ENCODE assay signal across 27 cellular contexts in the genomic region with DNA sequence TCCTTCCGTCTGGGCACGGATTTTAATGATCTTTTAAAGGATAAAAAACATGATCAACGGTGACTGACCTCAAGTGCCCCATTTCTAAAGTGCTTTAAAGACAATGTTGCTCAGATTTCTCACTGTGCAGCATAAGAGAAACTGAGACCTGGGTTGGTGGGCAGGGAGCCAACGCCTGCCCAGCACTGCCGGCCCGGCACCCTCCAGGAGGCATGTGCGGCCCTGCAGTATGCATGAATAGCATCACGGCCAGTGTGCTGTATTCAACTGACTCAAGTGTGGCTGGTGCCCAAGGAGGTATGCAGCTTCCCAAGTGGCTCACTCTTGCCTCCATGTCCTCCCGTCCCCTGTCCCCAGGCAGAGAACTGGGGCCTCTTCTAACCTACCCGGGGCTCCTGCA. TPM values are rescaled to one million over a fixed set of nuclear protein-coding genes. Genes with fewer than 3 reads are reported as not detected.
DNase-seq lines count a peak whose midpoint lies in the region; ATAC-seq, FAIRE-seq and TF ChIP-seq lines count a peak whose summit lies in the region.
"Had no signal": no experiment of that assay in that cellular context is flagged by ENCODE, and none has a peak within 500 bp of the region (broad histone marks: within the 10 kb centered on the region; RNA-seq: fewer than 3 reads in every experiment).

No MANE protein-coding gene starts in this region.

- H2AFZ ChIP-seq in H1 (ENCODE audit: low read length) = no peak overlapping the region
- H2AFZ ChIP-seq in osteoblast (ENCODE audit: low read length) = no peak overlapping the region

- H3K9me3 Mint-ChIP-seq in activated CD8-positive, alpha-beta T cell treated with anti-CD3 and anti-CD28 coated beads, Interleukin-2, amount 10 ng/mL, durations not matched to agents 7 days and 5 days (ENCODE audit: insufficient read depth) = no peaks in the 10 kb centered on the region
- H3K9me3 Mint-ChIP-seq: CD14-positive monocyte had no signal

- H3K14ac ChIP-seq in H1 (ENCODE audit: insufficient read length) = no peak overlapping the region

- H3K4me3 ChIP-seq in A549 (no peak overlapping the region), H1 (ENCODE audit: extremely low read depth in 1 of 4, insufficient read depth in 2 of 4, low read depth in 3 of 4, low read length in 4 of 4) (no peak overlapping the region), osteoblast (ENCODE audit: insufficient read depth, low read length) (no peak overlapping the region)
- H3K4me3 ChIP-seq: SJSA1 had no signal

- H3K27me3 Mint-ChIP-seq in activated CD8-positive, alpha-beta T cell treated with anti-CD3 and anti-CD28 coated beads, Interleukin-2, amount 10 ng/mL, durations not matched to agents 7 days and 5 days (ENCODE audit: low read depth) = no peaks in the 10 kb centered on the region

- H4K91ac ChIP-seq in H1 (replicated peaks; ENCODE audit: insufficient read length, low read length) = no peak overlapping the region

- FAIRE-seq in A549 (lab: Jason Lieb, UNC) (no peak), H1 (lab: Jason Lieb, UNC) (no peak)
- FAIRE-seq: D721Med, GM19239, HepG2 had no signal

- TF ChIP-seq CTCF in A549 (IDR thresholded peaks at IDR 0.05) (no peak), C4-2B (conservative IDR thresholded peaks at IDR 0.05) (no peak), H1 (IDR thresholded peaks at IDR 0.05; ENCODE audit: control extremely low read depth in 1 of 3, insufficient read depth in 1 of 3, low read depth in 1 of 3, low read length in 3 of 3) (no peak), osteoblast (IDR thresholded peaks at IDR 0.05; ENCODE audit: extremely low read depth, low read depth, low read length) (no peak)

- H3K4me3 Mint-ChIP-seq in activated CD8-positive, alpha-beta T cell treated with anti-CD3 and anti-CD28 coated beads, Interleukin-2, amount 10 ng/mL, durations not matched to agents 7 days and 5 days = no peak overlapping the region
- H3K4me3 Mint-ChIP-seq: CD14-positive monocyte had no signal

- H3K4me1 ChIP-seq in A549 = peaks cover 60% of the 10 kb centered on the region
- H3K4me1 ChIP-seq in H1 (replicated peaks in 1 of 4; ENCODE audit: control insufficient read depth in 3 of 4, insufficient read depth in 4 of 4, low read length in 3 of 4) = peaks cover 0 to 2% (median under 1%) of the 10 kb centered on the region in 4 experiments; a peak in 1 of 7 replicates
- peaks cover 28% of the 10 kb centered on the region for H3K4me1 ChIP-seq in osteoblast (ENCODE audit: insufficient read depth, low read length)

- H2BK120ac ChIP-seq in H1 (replicated peaks; ENCODE audit: low read depth, low read length) = no peak overlapping the region

- no peak overlapping the region for H2BK12ac ChIP-seq in H1 (ENCODE audit: low read depth, low read length)

- CTCF ChIA-PET in A549 (lab: Yijun Ruan, JAX) (interaction anchor here (1.5 to 1.6 kb wide), 2 partner anchors 13 to 15 kb away, joined by 3 to 8 read pairs; no protein-coding TSS in a partner anchor), H1 (lab: Charles Lee; ENCODE audit: partially characterized antibody) (interaction anchor here (0.9 to 4.0 kb wide), 5 partner anchors 9 to 14 kb away, joined by 3 to 27 read pairs (median 5); no protein-coding TSS in a partner anchor)
- CTCF ChIA-PET in activated CD8-positive, alpha-beta T cell treated with anti-CD3 and anti-CD28 coated beads, Interleukin-2, amount 10 ng/mL, durations not matched to agents 7 days and 5 days (lab: Charles Lee) = no interaction called here

- POLR2A ChIA-PET in A549 (lab: Yijun Ruan, JAX) (interaction anchor here (0.6 kb wide), 1 partner anchor 26 kb away, joined by 5 read pairs; no protein-coding TSS in a partner anchor), H1 (lab: Charles Lee; ENCODE audit: partially characterized antibody) (no interaction called here)
- POLR2A ChIA-PET in activated CD8-positive, alpha-beta T cell treated with anti-CD3 and anti-CD28 coated beads, Interleukin-2, amount 10 ng/mL, durations not matched to agents 7 days and 5 days (lab: Charles Lee) = no interaction called here

- no peak overlapping the region for H2BK15ac ChIP-seq in H1 (ENCODE audit: low read length)

- H3K23me2 ChIP-seq in H1 (ENCODE audit: low read depth, low read length) = no peaks in the 10 kb centered on the region

- H3K79me2 ChIP-seq in H1 (ENCODE audit: control insufficient read depth in 1 of 2, insufficient read depth in 2 of 2, low read length in 2 of 2) (no peaks in the 10 kb centered on the region), osteoblast (ENCODE audit: insufficient read depth, low read length) (no peaks in the 10 kb centered on the region)

- TF ChIP-seq EP300 in A549 (IDR thresholded peaks at IDR 0.05) = no peak
- no peak for TF ChIP-seq EP300 in H1 (IDR thresholded peaks at IDR 0.05; ENCODE audit: borderline replicate concordance in 1 of 2, low read depth in 2 of 2, low read length in 2 of 2)

- TF ChIP-seq POLR2A in A549 (IDR thresholded peaks at IDR 0.05; ENCODE audit: low read length) (no peak), H1 (IDR thresholded peaks at IDR 0.05; ENCODE audit: control extremely low read depth in 1 of 2, low read depth in 2 of 2, low read length in 2 of 2) (no peak)

- H3K23ac ChIP-seq in H1 (ENCODE audit: insufficient read length) = no peak overlapping the region

- no peak overlapping the region for H3K9ac ChIP-seq in H1 (replicated peaks in 1 of 4; ENCODE audit: extremely low read depth in 1 of 4, low read depth in 3 of 4, low read length in 3 of 4)

- H2BK5ac ChIP-seq in H1 (ENCODE audit: low read depth, low read length) = no peak overlapping the region

- H2BK20ac ChIP-seq in H1 (ENCODE audit: low read length) = no peak overlapping the region

- H3K9me3 ChIP-seq in A549 = no peaks in the 10 kb centered on the region
- no peaks in the 10 kb centered on the region for H3K9me3 ChIP-seq in H1 (ENCODE audit: insufficient read depth in 2 of 2, low read depth in 1 of 2, low read length in 1 of 2)
- H3K9me3 ChIP-seq in osteoblast (ENCODE audit: low read depth, low read length) = no peaks in the 10 kb centered on the region
- H3K9me3 ChIP-seq: SJSA1 had no signal

- peak overlapping the region; percentile 81 to 86 for H3K27ac ChIP-seq in A549
- H3K27ac ChIP-seq in C4-2B = peak overlapping the region; percentile 97
- H3K27ac ChIP-seq in H1 (ENCODE audit: low read depth, low read length) = no peak overlapping the region
- H3K27ac ChIP-seq in osteoblast (ENCODE audit: low read depth, low read length) = no peak overlapping the region
- H3K27ac ChIP-seq: HL-60, SJSA1 had no signal

- H2AK5ac ChIP-seq in H1 (ENCODE audit: low read depth, low read length) = no peak overlapping the region

- H3K27me3 ChIP-seq in H1 (replicated peaks in 1 of 4; ENCODE audit: control insufficient read depth in 3 of 4, extremely low read depth in 1 of 4, insufficient read depth in 3 of 4, low read length in 3 of 4) (peaks cover 0 to under 1% (median 0%) of the 10 kb centered on the region in 4 experiments; a peak in 2 of 7 replicates), osteoblast (ENCODE audit: insufficient read depth, low read length) (no peaks in the 10 kb centered on the region)
- H3K27me3 ChIP-seq: SJSA1 had no signal

- peaks cover 7% of the 10 kb centered on the region for H3K4me1 Mint-ChIP-seq in activated CD8-positive, alpha-beta T cell treated with anti-CD3 and anti-CD28 coated beads, Interleukin-2, amount 10 ng/mL, durations not matched to agents 7 days and 5 days (ENCODE audit: low read depth)

- TF ChIP-seq RAD21 in A549 (conservative IDR thresholded peaks at IDR 0.05 in 1 of 2, IDR thresholded peaks at IDR 0.05 in 1 of 2) = no peak
- no peak for TF ChIP-seq RAD21 in H1 (IDR thresholded peaks at IDR 0.05 in 1 of 2, conservative IDR thresholded peaks at IDR 0.05 in 1 of 2; ENCODE audit: low read depth in 2 of 2, low read length in 2 of 2)

- H3K36me3 ChIP-seq in H1 (ENCODE audit: control insufficient read depth in 2 of 4, insufficient read depth in 4 of 4, low read length in 3 of 4) (peaks cover 18 to 70% (median 46%) of the 10 kb centered on the region in 4 experiments), osteoblast (ENCODE audit: insufficient read depth, low read length) (peaks cover 30% of the 10 kb centered on the region)

- H3K27ac Mint-ChIP-seq in activated CD8-positive, alpha-beta T cell treated with anti-CD3 and anti-CD28 coated beads, Interleukin-2, amount 10 ng/mL, durations not matched to agents 7 days and 5 days = no peak overlapping the region

- H3K56ac ChIP-seq in H1 (replicated peaks; ENCODE audit: insufficient read length, low read depth, low read length) = no peak overlapping the region

- H3K4ac ChIP-seq in H1 (replicated peaks; ENCODE audit: insufficient read length, low read depth, low read length) = no peak overlapping the region

- H3K18ac ChIP-seq in H1 (ENCODE audit: extremely low read depth, low read length) = no peak overlapping the region

- no peak overlapping the region for H4K5ac ChIP-seq in H1 (ENCODE audit: insufficient read length, low read depth, low read length)

- H4K8ac ChIP-seq in H1 (ENCODE audit: extremely low read depth, insufficient read depth, low read length) = 0 out of 2 replicates have a peak overlapping the region, but pooled peaks have one; percentile 12

- peaks cover 40% of the 10 kb centered on the region for H3K36me3 Mint-ChIP-seq in activated CD8-positive, alpha-beta T cell treated with anti-CD3 and anti-CD28 coated beads, Interleukin-2, amount 10 ng/mL, durations not matched to agents 7 days and 5 days (ENCODE audit: low read depth)

- 60% methylated on average over 5 of the region's 10 CpGs for WGBS in A549 (ENCODE audit: missing lambda C conversion rate)
- 88% methylated on average over 10 of the region's 10 CpGs; no CpG with 5 or more reads in 1 of the 2 experiments for WGBS in H1 (ENCODE audit: extremely low coverage in 1 of 2, insufficient coverage in 1 of 2, insufficient read length in 1 of 2, insufficient replicate concordance in 2 of 2, low coverage in 1 of 2, low lambda C conversion rate in 2 of 2, missing lambda C conversion rate in 1 of 2), 2 experiments

- peak overlapping the region; percentile 49 for H3K4me2 ChIP-seq in A549
- no peak overlapping the region for H3K4me2 ChIP-seq in H1 (ENCODE audit: insufficient read depth in 1 of 2, low read depth in 2 of 2, low read length in 2 of 2)
- H3K4me2 ChIP-seq in osteoblast (ENCODE audit: insufficient read depth, low read length) = no peak overlapping the region

- no peak for ATAC-seq in A549
- no peak for ATAC-seq in activated CD8-positive, alpha-beta T cell treated with anti-CD3 and anti-CD28 coated beads, Interleukin-2, amount 10 ng/mL, durations not matched to agents 7 days and 5 days
- no peak for ATAC-seq in HG03457 (IDR thresholded peaks at IDR 0.05; ENCODE audit: unreplicated experiment)
- ATAC-seq in HG02852 (IDR thresholded peaks at IDR 0.05; ENCODE audit: unreplicated experiment) = no peak
- ATAC-seq: HepG2, Panc1 had no signal

- H4K20me1 ChIP-seq in H1 (replicated peaks in 1 of 2; ENCODE audit: control insufficient read depth in 1 of 2, insufficient read depth in 2 of 2, low read length in 2 of 2) (peaks cover 8 to 31% of the 10 kb centered on the region in 2 experiments), osteoblast (ENCODE audit: insufficient read depth, low read length) (peaks cover 23% of the 10 kb centered on the region)

- no peak for DNase-seq in A549 (ENCODE audit: low read depth in 1 of 2, low spot score in 1 of 2)
- DNase-seq in H1 (ENCODE audit: low read depth in 1 of 2, low spot score in 2 of 2) = no peak
- peak; percentile 15 for DNase-seq in osteoblast (ENCODE audit: insufficient read length, low spot score, missing footprints)
- DNase-seq in activated CD8-positive, alpha-beta T cell treated with anti-CD3 and anti-CD28 coated beads, Interleukin-2, amount 10 ng/mL, durations not matched to agents 7 days and 5 days = no peak
- DNase-seq: AML-193; EL; GF-D8; H7; KBM-7; MM.1S; NCI-H1092; NCI-H1436 treated with DMSO at 0.1 percent for 48 hours; NCI-H1930; NCI-H226; NCI-H524; NCI-H774; NK-92 treated with Interleukin-12 subunit alpha and Interleukin-12 subunit beta, amount 100 ng/mL, for 24 hours had no signal

- H3K79me1 ChIP-seq in H1 (ENCODE audit: low read depth, low read length) = no peaks in the 10 kb centered on the region; the same call in 1 of the 2 replicates

RNA-seq across cellular contexts. Expression of gene SEC61A1, which starts 30.3 kb away (rescaled TPM):
- polyA plus RNA-seq in A549 (2011; rRNA removed) (172 and 180 TPM in 2 replicates), A549 (2017; fragmentation: RNase III; extraction: RNeasy Plus Mini Kit Qiagen cat#74134 plus additional on column Dnase treatment) (93.5 to 96.4 TPM (median 96.2 TPM) in 3 replicates), H1 (2011; rRNA removed) (115 and 133 TPM in 2 replicates)
- polyA plus RNA-seq in A549 (2012; cell fraction: cytosol; rRNA removed) = 56.5 and 74.7 TPM in 2 replicates
- 124 and 128 TPM in 2 replicates for polyA plus RNA-seq in A549 (2012; cell fraction: nucleus; rRNA removed)
- polyA minus RNA-seq in A549 (2011; rRNA and poly(A)+ RNA removed) = 224 and 251 TPM in 2 replicates
- total RNA-seq in H1 (2021; fragmentation: NEBNext Ultra II Directional; extraction: Animal tissue kit (Norgen Biotek cat#: 25700)) = 157 and 165 TPM in 2 replicates
- 107 TPM for polyA plus RNA-seq in H1 (2011; cell fraction: cytosol; rRNA removed)
- 127 TPM for polyA plus RNA-seq in H1 (2011; cell fraction: nucleus; rRNA removed)
- 119 to 133 TPM (median 124 TPM) in 4 replicates for polyA plus RNA-seq in H1 (2012, experiment 1 of 2)
- polyA plus RNA-seq in H1 (2012, experiment 2 of 2) = 142 TPM
- polyA plus RNA-seq in H1 (2013, experiment 1 of 2) = 197 TPM
- 202 TPM for polyA plus RNA-seq in H1 (2013, experiment 2 of 2)
- polyA minus RNA-seq in H1 (2011; rRNA and poly(A)+ RNA removed) = 262 and 327 TPM in 2 replicates
- polyA minus RNA-seq in H1 (2011; cell fraction: cytosol; rRNA and poly(A)+ RNA removed) = 101 TPM
- polyA minus RNA-seq in H1 (2011; cell fraction: nucleus; rRNA and poly(A)+ RNA removed) = 78.2 TPM
- 350 and 355 TPM in 2 replicates for total RNA-seq in osteoblast
- total RNA-seq in activated CD8-positive, alpha-beta T cell treated with anti-CD3 and anti-CD28 coated beads, Interleukin-2, amount 10 ng/mL, durations not matched to agents 7 days and 5 days = 100 to 1,000 TPM; 146 to 148 TPM

RNA-seq across cellular contexts. Expression of gene RUVBL1, which starts 41.1 kb away (rescaled TPM):
- polyA plus RNA-seq in A549 (2011; rRNA removed) (117 and 144 TPM in 2 replicates), A549 (2017; fragmentation: RNase III; extraction: RNeasy Plus Mini Kit Qiagen cat#74134 plus additional on column Dnase treatment) (105 to 117 TPM (median 105 TPM) in 3 replicates), H1 (2011; rRNA removed) (112 and 113 TPM in 2 replicates)
- 143 and 167 TPM in 2 replicates for polyA plus RNA-seq in A549 (2012; cell fraction: cytosol; rRNA removed)
- 81.4 and 82.4 TPM in 2 replicates for polyA plus RNA-seq in A549 (2012; cell fraction: nucleus; rRNA removed)
- 95.8 and 106 TPM in 2 replicates for polyA minus RNA-seq in A549 (2011; rRNA and poly(A)+ RNA removed)
- total RNA-seq in H1 (2021; fragmentation: NEBNext Ultra II Directional; extraction: Animal tissue kit (Norgen Biotek cat#: 25700)) = 131 and 135 TPM in 2 replicates
- 155 TPM for polyA plus RNA-seq in H1 (2011; cell fraction: cytosol; rRNA removed)
- 102 TPM for polyA plus RNA-seq in H1 (2011; cell fraction: nucleus; rRNA removed)
- 147 to 169 TPM (median 163 TPM) in 4 replicates for polyA plus RNA-seq in H1 (2012, experiment 1 of 2)
- 94.8 TPM for polyA plus RNA-seq in H1 (2012, experiment 2 of 2)
- 76.0 TPM for polyA plus RNA-seq in H1 (2013, experiment 1 of 2)
- 74.4 TPM for polyA plus RNA-seq in H1 (2013, experiment 2 of 2)
- polyA minus RNA-seq in H1 (2011; rRNA and poly(A)+ RNA removed) = 78.8 and 104 TPM in 2 replicates
- polyA minus RNA-seq in H1 (2011; cell fraction: cytosol; rRNA and poly(A)+ RNA removed) = 81.2 TPM
- polyA minus RNA-seq in H1 (2011; cell fraction: nucleus; rRNA and poly(A)+ RNA removed) = 68.8 TPM
- total RNA-seq in osteoblast = 40.1 and 41.6 TPM in 2 replicates
- total RNA-seq in activated CD8-positive, alpha-beta T cell treated with anti-CD3 and anti-CD28 coated beads, Interleukin-2, amount 10 ng/mL, durations not matched to agents 7 days and 5 days = 10 to 100 TPM; 57.3 to 57.4 TPM

Comparison
In these comparisons a context has a peak if more than half of its experiments do, and no peak if none do; other contexts are left out.
1. H3K27ac ChIP-seq: peak in A549 (2 of 2) and C4-2B (single experiment); none in H1 (single experiment) and osteoblast (single experiment).